8 cellular contexts compared by ENCODE assay signal in genomic region chr14:37594238-37594915, GRCh38. TPM values are rescaled to one million over a fixed set of nuclear protein-coding genes. Genes with fewer than 3 reads are reported as not detected.
A peak's percentile ranks its signal among the peaks of the same experiment; 100 is the strongest.
DNase-seq lines count a peak whose midpoint lies in the region; ATAC-seq and TF ChIP-seq lines count a peak whose summit lies in the region.

No MANE protein-coding gene starts in this region.

- intact Hi-C loops in natural killer cell (cut with micrococcal nuclease) = no loop called here

- in situ Hi-C loops in GM13977 (cut with MboI; ENCODE audit: low pct_unique_long_range_greater_than_20kb, low sequenced_read_pairs, unreplicated experiment) = loop anchor here (25.0 kb wide), 2 partner anchors 932 to 1082 kb away; partner anchors contain the start of genes NKX2-1 and PAX9

- peak overlapping the region; percentile 61 for H3K4me3 Mint-ChIP-seq in T-helper 2 cell treated with Interferon-gamma antibody and Interleukin-4, amounts not matched to agents 5 μg/mL and 100 μg/mL, for 36 hours
- peak overlapping the region; percentile 55 for H3K4me3 Mint-ChIP-seq in natural killer cell

- peaks cover 2% of the 10 kb centered on the region for H3K36me3 Mint-ChIP-seq in T-helper 2 cell treated with Interferon-gamma antibody and Interleukin-4, amounts not matched to agents 5 μg/mL and 100 μg/mL, for 36 hours (ENCODE audit: low read depth)
- H3K36me3 Mint-ChIP-seq in natural killer cell = peaks cover 24% of the 10 kb centered on the region

- ATAC-seq in natural killer cell (no peak), HG03342 (IDR thresholded peaks at IDR 0.05; ENCODE audit: unreplicated experiment) (no peak), HG03378 (IDR thresholded peaks at IDR 0.05; ENCODE audit: unreplicated experiment) (no peak)

- TF ChIP-seq POLR2A in erythroblast (IDR thresholded peaks at IDR 0.05; ENCODE audit: low read length) = no peak

- H3K27ac Mint-ChIP-seq in T-helper 2 cell treated with Interferon-gamma antibody and Interleukin-4, amounts not matched to agents 5 μg/mL and 100 μg/mL, for 36 hours = peak overlapping the region; percentile 20
- H3K27ac Mint-ChIP-seq in natural killer cell = no peak overlapping the region

- DNase-seq in AG09319 (ENCODE audit: extremely low read depth, low read depth) (peak; percentile 44), GM13977 (ENCODE audit: low spot score) (peak; percentile 71), NCI-H2081 treated with DMSO at 0.1 percent for 48 hours (lab: John Stamatoyannopoulos, UW) (peak; percentile 77), erythroblast (lab: John Stamatoyannopoulos, UW) (peak; percentile 80 to 84), natural killer cell (no peak)
- no peak for DNase-seq in T-helper 2 cell treated with Interferon-gamma antibody and Interleukin-4, amounts not matched to agents 5 μg/mL and 100 μg/mL, for 36 hours (ENCODE audit: low spot score)

- TF ChIP-seq CTCF in AG09319 (IDR thresholded peaks at IDR 0.05; ENCODE audit: low read depth, low read length) = peak; percentile 90
- TF ChIP-seq CTCF in GM13977 (IDR thresholded peaks at IDR 0.05; ENCODE audit: extremely low read depth, insufficient read depth, missing control alignments) = peak; percentile 41
- no peak for TF ChIP-seq CTCF in natural killer cell (IDR thresholded peaks at IDR 0.05)

- H3K4me1 Mint-ChIP-seq in T-helper 2 cell treated with Interferon-gamma antibody and Interleukin-4, amounts not matched to agents 5 μg/mL and 100 μg/mL, for 36 hours (ENCODE audit: low read depth) = peaks cover 6% of the 10 kb centered on the region
- peaks cover 0 to 12% of the 10 kb centered on the region in 2 donors for H3K4me1 Mint-ChIP-seq in natural killer cell

- peaks cover 8% of the 10 kb centered on the region for H3K9me3 Mint-ChIP-seq in T-helper 2 cell treated with Interferon-gamma antibody and Interleukin-4, amounts not matched to agents 5 μg/mL and 100 μg/mL, for 36 hours
- peaks cover 0 to 1% of the 10 kb centered on the region in 2 donors for H3K9me3 Mint-ChIP-seq in natural killer cell

- peaks cover 76% of the 10 kb centered on the region for H3K27me3 Mint-ChIP-seq in T-helper 2 cell treated with Interferon-gamma antibody and Interleukin-4, amounts not matched to agents 5 μg/mL and 100 μg/mL, for 36 hours (ENCODE audit: low read depth)
- peaks cover 55 to 64% of the 10 kb centered on the region in 2 donors for H3K27me3 Mint-ChIP-seq in natural killer cell (ENCODE audit: low read depth in 2 of 2)

RNA-seq across cellular contexts. Expression of gene FOXA1, which starts 0.7 kb away (rescaled TPM):
- not detected for total RNA-seq in natural killer cell

RNA-seq across cellular contexts. Expression of gene TTC6, which starts 1.1 kb away (rescaled TPM):
- not detected for total RNA-seq in natural killer cell

Comparison
In these comparisons a context has a peak if more than half of its experiments do, and no peak if none do; other contexts are left out.
1. DNase-seq: peak in AG09319 (single experiment), GM13977 (single experiment), NCI-H2081 treated with DMSO at 0.1 percent for 48 hours (single experiment) and erythroblast (2 of 2); none in T-helper 2 cell treated with Interferon-gamma antibody and Interleukin-4, amounts not matched to agents 5 μg/mL and 100 μg/mL, for 36 hours (single experiment) and natural killer cell (single experiment).